Comparison of ENCODE assay signal across 14 cellular contexts in genomic region chr6:166387642-166388325, GRCh38.
"Had no signal": no experiment of that assay in that cellular context is flagged by ENCODE, and none has a peak within 500 bp of the region (broad histone marks: within the 10 kb centered on the region; RNA-seq: fewer than 3 reads in every experiment).

No MANE protein-coding gene starts in this region.

- FAIRE-seq: endometrium had no signal

- DNase-seq: activated CD4-positive, alpha-beta T cell treated with anti-CD3 and anti-CD28 coated beads, Interleukin-2, amount 10 ng/mL, durations not matched to agents 7 days and 5 days; activated effector memory CD4-positive, alpha-beta T cell treated with anti-CD3 and anti-CD28 coated beads, Interleukin-2, amount 50 U/mL, for 16 hours; amygdala; dorsolateral prefrontal cortex; immature natural killer cell; left cardiac atrium; psoas muscle; stimulated activated CD4-positive, alpha-beta T cell treated with anti-CD3 and anti-CD28 coated beads, Interleukin-4, amount 100 ng/mL, for 24 hours; T-helper 1 cell; testis had no signal

- H3K36me3 Mint-ChIP-seq: activated naive CD4-positive, alpha-beta T cell treated with anti-CD3 and anti-CD28 coated beads, Interleukin-2, amount 50 U/mL, for 72 hours; immature natural killer cell had no signal

- H3K36me3 ChIP-seq: esophagus muscularis mucosa had no signal

- ATAC-seq: activated naive CD4-positive, alpha-beta T cell treated with anti-CD3 and anti-CD28 coated beads, Interleukin-2, amount 50 U/mL, for 72 hours; left cardiac atrium; psoas muscle had no signal

- H3K27me3 Mint-ChIP-seq: activated CD4-positive, alpha-beta T cell treated with anti-CD3 and anti-CD28 coated beads, Interleukin-2, amount 10 ng/mL, durations not matched to agents 7 days and 5 days had no signal

- H3K27me3 ChIP-seq: dorsolateral prefrontal cortex, esophagus muscularis mucosa, testis had no signal

- H3K9me3 Mint-ChIP-seq: activated CD4-positive, alpha-beta T cell treated with anti-CD3 and anti-CD28 coated beads, Interleukin-2, amount 10 ng/mL, durations not matched to agents 7 days and 5 days; activated naive CD4-positive, alpha-beta T cell treated with anti-CD3 and anti-CD28 coated beads, Interleukin-2, amount 50 U/mL, for 72 hours; immature natural killer cell; stimulated activated naive CD8-positive, alpha-beta T cell treated with anti-CD3 and anti-CD28 coated beads, Interleukin-15, Interleukin-2, amounts not matched to agents 100 ng/mL and 50 ng/mL, for 24 hours had no signal

- H3K4me3 Mint-ChIP-seq: activated CD4-positive, alpha-beta T cell treated with anti-CD3 and anti-CD28 coated beads, Interleukin-2, amount 10 ng/mL, durations not matched to agents 7 days and 5 days; immature natural killer cell; stimulated activated naive CD8-positive, alpha-beta T cell treated with anti-CD3 and anti-CD28 coated beads, Interleukin-15, Interleukin-2, amounts not matched to agents 100 ng/mL and 50 ng/mL, for 24 hours had no signal

- H3K27ac ChIP-seq: dorsolateral prefrontal cortex, esophagus muscularis mucosa, psoas muscle, testis had no signal

- H3K9me3 ChIP-seq: esophagus muscularis mucosa, psoas muscle, testis had no signal

- H3K27ac Mint-ChIP-seq: activated CD4-positive, alpha-beta T cell treated with anti-CD3 and anti-CD28 coated beads, Interleukin-2, amount 10 ng/mL, durations not matched to agents 7 days and 5 days; activated naive CD4-positive, alpha-beta T cell treated with anti-CD3 and anti-CD28 coated beads, Interleukin-2, amount 50 U/mL, for 72 hours; immature natural killer cell; stimulated activated naive CD8-positive, alpha-beta T cell treated with anti-CD3 and anti-CD28 coated beads, Interleukin-15, Interleukin-2, amounts not matched to agents 100 ng/mL and 50 ng/mL, for 24 hours had no signal

- H3K4me1 ChIP-seq: psoas muscle had no signal

- H3K4me3 ChIP-seq: dorsolateral prefrontal cortex, esophagus muscularis mucosa, psoas muscle, testis had no signal
